8 cellular contexts compared by ENCODE assay signal in the genomic region with DNA sequence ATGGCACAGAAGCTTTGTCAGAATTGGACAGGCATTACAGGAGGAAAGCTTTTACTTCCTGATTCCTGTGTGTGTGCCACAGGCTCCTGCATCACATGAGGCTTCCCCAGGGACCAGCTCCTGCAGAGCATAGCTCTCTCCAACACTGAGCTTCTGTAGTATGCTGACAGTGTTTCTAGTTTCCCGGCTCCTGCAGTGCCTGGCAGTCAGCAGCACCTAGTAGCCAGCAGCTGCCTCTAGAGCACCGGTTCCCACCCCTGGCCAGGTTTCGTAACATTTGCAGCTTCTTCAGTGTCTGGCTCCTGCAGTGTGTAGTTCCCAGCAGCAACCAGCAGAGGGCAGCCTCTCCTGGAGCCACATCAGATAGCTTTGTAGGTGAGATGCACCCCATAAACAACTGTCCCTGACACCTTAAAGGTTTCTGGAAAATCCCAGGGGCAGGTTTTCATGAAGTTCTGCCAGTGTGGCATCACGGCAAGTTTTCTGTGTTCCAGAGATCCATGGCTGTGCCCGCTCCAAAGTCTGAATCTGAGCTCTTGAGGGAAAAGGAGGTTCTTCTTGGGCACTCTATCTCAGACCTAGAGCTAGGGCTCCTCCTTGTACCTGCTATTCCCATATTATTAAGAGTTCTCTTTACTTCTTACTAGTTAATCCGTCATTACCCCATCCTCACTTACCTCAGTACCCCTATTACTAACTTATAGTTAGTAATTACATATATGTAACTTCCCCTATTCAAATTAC. TPM values are rescaled to one million over a fixed set of nuclear protein-coding genes. Genes with fewer than 3 reads are reported as not detected.
DNase-seq lines count a peak whose midpoint lies in the region; ATAC-seq and TF ChIP-seq lines count a peak whose summit lies in the region.

No MANE protein-coding gene starts in this region.

- H3F3A ChIP-seq in PC-3 (ENCODE audit: low read length, unreplicated experiment) (peaks cover 7% of the 10 kb centered on the region), neural cell (ENCODE audit: insufficient read depth, low read length, poor library complexity, severe bottlenecking) (no peaks in the 10 kb centered on the region)

- peak; percentile 70 for TF ChIP-seq RAD21 in neural cell (conservative IDR thresholded peaks at IDR 0.05)

- H2AFZ ChIP-seq in PC-3 (ENCODE audit: low read length): peak overlapping the region; percentile 53
- H2AFZ ChIP-seq in fibroblast of lung (ENCODE audit: low read length): no peak overlapping the region
- peak overlapping the region; percentile 63 for H2AFZ ChIP-seq in neural cell (ENCODE audit: low read depth, low read length)

- no peak overlapping the region for H3K27ac Mint-ChIP-seq in activated T-cell treated with anti-CD3 and anti-CD28 coated beads, Interleukin-2, amount 50 U/mL, for 72 hours
- H3K27ac Mint-ChIP-seq in stimulated activated naive CD8-positive, alpha-beta T cell treated with anti-CD3 and anti-CD28 coated beads, Interleukin-15, amount 100 ng/mL, for 72 hours: peak overlapping the region in 1 of 2 donors; percentile 59

- no peaks in the 10 kb centered on the region for H3K9me3 Mint-ChIP-seq in activated T-cell treated with anti-CD3 and anti-CD28 coated beads, Interleukin-2, amount 50 U/mL, for 72 hours
- H3K9me3 Mint-ChIP-seq in stimulated activated naive CD8-positive, alpha-beta T cell treated with anti-CD3 and anti-CD28 coated beads, Interleukin-15, amount 100 ng/mL, for 72 hours: no peaks in the 10 kb centered on the region

- peaks cover 11% of the 10 kb centered on the region for H3K4me1 Mint-ChIP-seq in activated T-cell treated with anti-CD3 and anti-CD28 coated beads, Interleukin-2, amount 50 U/mL, for 72 hours (ENCODE audit: low read depth)
- peaks cover 26% of the 10 kb centered on the region for H3K4me1 Mint-ChIP-seq in stimulated activated naive CD8-positive, alpha-beta T cell treated with anti-CD3 and anti-CD28 coated beads, Interleukin-15, amount 100 ng/mL, for 72 hours

- ATAC-seq in GM21717 (IDR thresholded peaks at IDR 0.05; ENCODE audit: unreplicated experiment): peak; percentile 88
- ATAC-seq in PC-3: peak; percentile 71
- peak; percentile 93 to 95 for ATAC-seq in activated T-cell treated with anti-CD3 and anti-CD28 coated beads, Interleukin-2, amount 50 U/mL, for 72 hours (replicated peaks in 1 of 2)
- ATAC-seq in stimulated activated naive CD8-positive, alpha-beta T cell treated with anti-CD3 and anti-CD28 coated beads, Interleukin-15, amount 100 ng/mL, for 72 hours: peak; percentile 94

- peak overlapping the region; percentile 24 for H3K4me3 ChIP-seq in Jurkat, Clone E6-1 (ENCODE audit: low read length)
- H3K4me3 ChIP-seq in PC-3 (ENCODE audit: low read length): no peak overlapping the region
- H3K4me3 ChIP-seq in fibroblast of lung (replicated peaks in 1 of 4; ENCODE audit: control extremely low read depth in 1 of 4, insufficient read depth in 1 of 4, low read depth in 3 of 4, low read length in 4 of 4): no peak overlapping the region
- peak overlapping the region; percentile 57 for H3K4me3 ChIP-seq in neural cell (ENCODE audit: low read length)

- peak; percentile 99 for TF ChIP-seq CTCF in PC-3 (conservative IDR thresholded peaks at IDR 0.05; ENCODE audit: low read depth, low read length)
- TF ChIP-seq CTCF in fibroblast of lung (conservative IDR thresholded peaks at IDR 0.05 in 1 of 2, IDR thresholded peaks at IDR 0.05 in 1 of 2; ENCODE audit: low read depth in 1 of 2, low read length in 2 of 2): peak; percentile 98 to 100
- peak; percentile 95 for TF ChIP-seq CTCF in neural cell (IDR thresholded peaks at IDR 0.05; ENCODE audit: poor library complexity, severe bottlenecking)

- peaks cover 12% of the 10 kb centered on the region for H3K27me3 Mint-ChIP-seq in activated T-cell treated with anti-CD3 and anti-CD28 coated beads, Interleukin-2, amount 50 U/mL, for 72 hours (ENCODE audit: low read depth)
- peaks cover 23% of the 10 kb centered on the region for H3K27me3 Mint-ChIP-seq in stimulated activated naive CD8-positive, alpha-beta T cell treated with anti-CD3 and anti-CD28 coated beads, Interleukin-15, amount 100 ng/mL, for 72 hours

- intact Hi-C loops in PC-3 (cut with micrococcal nuclease): loop anchor here (1.0 kb wide), 1 partner anchor 34 kb away; no protein-coding TSS in a partner anchor

- no peak for TF ChIP-seq EP300 in neural cell (conservative IDR thresholded peaks at IDR 0.05; ENCODE audit: poor library complexity, severe bottlenecking)

- H3K9me3 ChIP-seq in PC-3 (ENCODE audit: low read length): no peaks in the 10 kb centered on the region
- no peaks in the 10 kb centered on the region for H3K9me3 ChIP-seq in fibroblast of lung (ENCODE audit: control insufficient read depth, insufficient read depth, low read depth, low read length)
- H3K9me3 ChIP-seq in neural cell (ENCODE audit: low read length): no peaks in the 10 kb centered on the region

- no peak overlapping the region for H3K27ac ChIP-seq in PC-3 (ENCODE audit: low read length)
- no peak overlapping the region for H3K27ac ChIP-seq in fibroblast of lung (ENCODE audit: insufficient read depth, low read length)
- H3K27ac ChIP-seq in neural cell (ENCODE audit: low read length): peak overlapping the region; percentile 18

- no peaks in the 10 kb centered on the region for H4K20me1 ChIP-seq in PC-3 (ENCODE audit: low read length)
- no peaks in the 10 kb centered on the region for H4K20me1 ChIP-seq in fibroblast of lung (ENCODE audit: control insufficient read depth, extremely low read depth, insufficient read depth, low read length)
- no peaks in the 10 kb centered on the region for H4K20me1 ChIP-seq in neural cell (ENCODE audit: insufficient read depth)

- H3K36me3 ChIP-seq in PC-3 (ENCODE audit: low read depth, low read length): no peaks in the 10 kb centered on the region
- H3K36me3 ChIP-seq in fibroblast of lung (ENCODE audit: control insufficient read depth, insufficient read depth, low read length): no peaks in the 10 kb centered on the region
- no peaks in the 10 kb centered on the region for H3K36me3 ChIP-seq in neural cell (ENCODE audit: insufficient read depth, low read length)

- CTCF ChIA-PET in PC-3 (lab: Charles Lee): interaction anchor here (0.5 to 1.7 kb wide), 19 partner anchors 8 to 344 kb away, joined by 3 to 16 read pairs (median 4); no protein-coding TSS in a partner anchor

- H3K9ac ChIP-seq in PC-3 (ENCODE audit: low read length) (no peak overlapping the region), fibroblast of lung (ENCODE audit: insufficient read depth, low read length) (no peak overlapping the region), neural cell (ENCODE audit: low read length) (peak overlapping the region; percentile 49)

- no peaks in the 10 kb centered on the region for H3K36me3 Mint-ChIP-seq in activated T-cell treated with anti-CD3 and anti-CD28 coated beads, Interleukin-2, amount 50 U/mL, for 72 hours (ENCODE audit: insufficient read depth in 2 of 2)

- H3K27me3 ChIP-seq in PC-3 (ENCODE audit: low read length) (no peaks in the 10 kb centered on the region), fibroblast of lung (ENCODE audit: control insufficient read depth, insufficient read depth, low read length) (no peaks in the 10 kb centered on the region), neural cell (ENCODE audit: insufficient read depth, low read depth, low read length) (no peaks in the 10 kb centered on the region)

- peak overlapping the region; percentile 51 to 66 for H3K4me3 Mint-ChIP-seq in activated T-cell treated with anti-CD3 and anti-CD28 coated beads, Interleukin-2, amount 50 U/mL, for 72 hours
- H3K4me3 Mint-ChIP-seq in stimulated activated naive CD8-positive, alpha-beta T cell treated with anti-CD3 and anti-CD28 coated beads, Interleukin-15, amount 100 ng/mL, for 72 hours: peak overlapping the region; percentile 62 to 73

- no TSS peak for BruUV-seq in PC-3 (replicated peaks; lab: Mats Ljungman, UMichigan)

- peaks cover 34% of the 10 kb centered on the region for H3K4me1 ChIP-seq in PC-3 (ENCODE audit: insufficient read depth, low read length)
- no peaks in the 10 kb centered on the region for H3K4me1 ChIP-seq in fibroblast of lung (ENCODE audit: control insufficient read depth, extremely low read depth, insufficient read depth, low read length)

- POLR2A ChIA-PET in PC-3 (lab: Charles Lee; ENCODE audit: unreplicated experiment): interaction anchor here (0.5 to 0.6 kb wide), 5 partner anchors 122 to 842 kb away, joined by 3 to 5 read pairs (median 3); no protein-coding TSS in a partner anchor

- H3K4me2 ChIP-seq in PC-3 (ENCODE audit: low read length) (peak overlapping the region; percentile 52), fibroblast of lung (ENCODE audit: extremely low read depth, insufficient read depth, low read length) (peak overlapping the region; percentile 62), neural cell (ENCODE audit: low read length) (peak overlapping the region; percentile 48)

- no peaks in the 10 kb centered on the region for H3K9me2 ChIP-seq in PC-3 (replicated peaks; ENCODE audit: low read length)
- no peaks in the 10 kb centered on the region for H3K9me2 ChIP-seq in neural cell (ENCODE audit: insufficient read depth, low read length)

- H3K79me2 ChIP-seq in PC-3 (ENCODE audit: low read length) (peaks cover 6% of the 10 kb centered on the region), fibroblast of lung (ENCODE audit: control insufficient read depth, insufficient read depth, low read length) (no peaks in the 10 kb centered on the region), neural cell (replicated peaks; ENCODE audit: insufficient read depth, low read length) (no peaks in the 10 kb centered on the region)

- DNase-seq in DMS79 treated with DMSO at 0.1 percent for 48 hours (lab: John Stamatoyannopoulos, UW) (peak; percentile 60), PC-3 (peak; percentile 87), fibroblast of lung (ENCODE audit: low read depth in 2 of 2) (peak; percentile 57 to 75)
- DNase-seq in Jurkat, Clone E6-1 (ENCODE audit: low read depth, low spot score): peak; percentile 79
- DNase-seq in activated T-cell treated with anti-CD3 and anti-CD28 coated beads, Interleukin-2, amount 50 U/mL, for 72 hours: peak; percentile 81 to 84
- DNase-seq in stimulated activated naive CD8-positive, alpha-beta T cell treated with anti-CD3 and anti-CD28 coated beads, Interleukin-15, amount 100 ng/mL, for 72 hours: peak; percentile 79 to 82

TF ChIP-seq in neural cell, 6 proteins besides CTCF, POLR2A, EP300 and RAD21 (continues in another document):
- TF ChIP-seq POLR2AphosphoS5 (IDR thresholded peaks at IDR 0.05) (no peak), MXI1 (conservative IDR thresholded peaks at IDR 0.05; ENCODE audit: poor library complexity, severe bottlenecking) (peak; percentile 10)

RNA-seq across cellular contexts. Expression of a gene that starts 5.7 kb away (rescaled TPM):
- polyA plus RNA-seq in Jurkat, Clone E6-1 (2012; ENCODE audit: insufficient read depth, insufficient read length): 374 TPM
- total RNA-seq in PC-3 (2014; rRNA removed) (279 and 287 TPM in 2 replicates), fibroblast of lung (80.6 and 117 TPM in 2 replicates)
- total RNA-seq in activated T-cell treated with anti-CD3 and anti-CD28 coated beads, Interleukin-2, amount 50 U/mL, for 72 hours: 100 to 1,000 TPM; 215 to 233 TPM
- polyA plus RNA-seq in fibroblast of lung (140 and 178 TPM in 2 replicates), neural cell (637 and 780 TPM in 2 replicates)
- 142 and 150 TPM in 2 replicates for polyA plus RNA-seq in fibroblast of lung (2012)
- polyA minus RNA-seq in fibroblast of lung (ENCODE audit: low replicate concordance) (107 and 186 TPM in 2 replicates), neural cell (407 and 468 TPM in 2 replicates)

Comparison
In these comparisons a context has a peak if more than half of its experiments do, and no peak if none do; other contexts are left out.
1. H3K4me3 ChIP-seq: peak in Jurkat, Clone E6-1 (single experiment) and neural cell (single experiment); none in PC-3 (single experiment) and fibroblast of lung (0 of 4).
2. Peak in every context shown above with its lines, with median percentiles within 50 percentile points of each other: DNase-seq, ATAC-seq, H3K4me2 ChIP-seq and CTCF ChIP-seq.